26 cellular contexts compared by ENCODE assay signal in the genomic region with DNA sequence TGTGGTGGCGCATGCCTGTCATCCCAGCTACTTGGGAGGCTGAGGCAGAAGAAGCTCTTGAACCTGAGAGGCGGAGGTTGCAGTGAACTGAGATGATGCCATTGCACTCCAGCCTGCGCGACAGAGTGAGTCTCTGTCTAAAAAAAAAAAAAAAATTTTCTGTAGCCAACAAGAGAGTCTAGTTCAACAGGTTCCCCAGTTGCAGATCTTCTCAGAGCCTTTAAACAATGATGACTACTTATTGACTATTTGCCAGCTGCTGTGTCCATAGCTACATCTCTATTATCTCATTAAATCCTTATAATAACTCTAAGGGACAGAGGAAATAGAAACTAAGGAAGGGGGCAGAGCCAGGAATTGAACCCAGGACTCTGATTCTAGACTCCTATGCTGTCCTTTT. TPM values are rescaled to one million over a fixed set of nuclear protein-coding genes. Genes with fewer than 3 reads are reported as not detected.
"Had no signal": no experiment of that assay in that cellular context is flagged by ENCODE, and none has a peak within 500 bp of the region (broad histone marks: within the 10 kb centered on the region; RNA-seq: fewer than 3 reads in every experiment).

No MANE protein-coding gene starts in this region.

- H3K4me3 Mint-ChIP-seq: activated CD4-positive, alpha-beta T cell treated with anti-CD3 and anti-CD28 coated beads for 36 hours; activated naive CD4-positive, alpha-beta T cell treated with anti-CD3 and anti-CD28 coated beads for 36 hours; activated naive CD8-positive, alpha-beta T cell treated with anti-CD3 and anti-CD28 coated beads, Interleukin-2, amount 10 ng/mL, durations not matched to agents 7 days and 5 days; activated T-cell treated with anti-CD3 and anti-CD28 coated beads, Interleukin-2, amount 50 U/mL, for 4 hours; naive thymus-derived CD4-positive, alpha-beta T cell; neural crest cell; T-helper 1 cell treated with Interleukin-12 subunit alpha and Interleukin-12 subunit beta and Interleukin-4 antibody, amounts not matched to agents 30 μg/mL and 1 μg/mL, for 36 hours had no signal

- H3K9me3 Mint-ChIP-seq: activated naive CD4-positive, alpha-beta T cell treated with anti-CD3 and anti-CD28 coated beads for 36 hours; activated naive CD8-positive, alpha-beta T cell treated with anti-CD3 and anti-CD28 coated beads, Interleukin-2, amount 10 ng/mL, durations not matched to agents 7 days and 5 days; activated T-cell treated with anti-CD3 and anti-CD28 coated beads, Interleukin-2, amount 50 U/mL, for 4 hours; naive thymus-derived CD4-positive, alpha-beta T cell; neural crest cell; T-helper 1 cell treated with Interleukin-12 subunit alpha and Interleukin-12 subunit beta and Interleukin-4 antibody, amounts not matched to agents 30 μg/mL and 1 μg/mL, for 36 hours had no signal

- H3K4me1 ChIP-seq: testis had no signal

- DNase-seq: activated CD4-positive, alpha-beta T cell treated with anti-CD3 and anti-CD28 coated beads for 36 hours; activated CD4-positive, alpha-beta T cell treated with anti-CD3 and anti-CD28 coated beads, Interleukin-2, amount 50 U/mL, for 4 hours; activated CD8-positive, alpha-beta memory T cell treated with anti-CD3 and anti-CD28 coated beads for 24 hours; activated CD8-positive, alpha-beta memory T cell treated with anti-CD3 and anti-CD28 coated beads, Interleukin-2, amount 50 U/mL, for 4 hours; activated naive CD4-positive, alpha-beta T cell treated with anti-CD3 and anti-CD28 coated beads for 36 hours; activated naive CD8-positive, alpha-beta T cell treated with anti-CD3 and anti-CD28 coated beads, Interleukin-2, amount 10 ng/mL, durations not matched to agents 7 days and 5 days; activated T-cell treated with anti-CD3 and anti-CD28 coated beads, Interleukin-2, amount 50 U/mL, for 4 hours; amniotic stem cell; effector CD4-positive, alpha-beta T cell; head of caudate nucleus; lower lobe of right lung; naive thymus-derived CD4-positive, alpha-beta T cell; occipital lobe; right lobe of liver; stimulated activated CD4-positive, alpha-beta T cell treated with anti-CD3 and anti-CD28 coated beads, Interleukin-4, amount 100 ng/mL, for 1 hour; stimulated activated naive CD4-positive, alpha-beta T cell; T1000; testis; upper lobe of left lung had no signal

- H3K36me3 Mint-ChIP-seq: activated naive CD8-positive, alpha-beta T cell treated with anti-CD3 and anti-CD28 coated beads, Interleukin-2, amount 10 ng/mL, durations not matched to agents 7 days and 5 days; naive thymus-derived CD4-positive, alpha-beta T cell had no signal

- H3K27me3 ChIP-seq: right lobe of liver, testis, upper lobe of left lung had no signal

- FAIRE-seq: frontal cortex had no signal

- H3K27ac ChIP-seq: esophagus muscularis mucosa, lower lobe of right lung, right lobe of liver, testis, upper lobe of left lung had no signal

- H3K9me3 ChIP-seq: esophagus muscularis mucosa, lower lobe of right lung, right lobe of liver, testis, upper lobe of left lung had no signal

- ATAC-seq: activated CD4-positive, alpha-beta T cell treated with anti-CD3 and anti-CD28 coated beads for 36 hours; activated T-cell treated with anti-CD3 and anti-CD28 coated beads, Interleukin-2, amount 50 U/mL, for 4 hours; lower lobe of right lung; naive thymus-derived CD4-positive, alpha-beta T cell; right lobe of liver had no signal

- H3K4me3 ChIP-seq: esophagus muscularis mucosa, lower lobe of right lung, right lobe of liver, testis, upper lobe of left lung had no signal

- H3K36me3 ChIP-seq: esophagus muscularis mucosa, lower lobe of right lung, right lobe of liver, upper lobe of left lung had no signal

- H3K27ac Mint-ChIP-seq: activated CD4-positive, alpha-beta T cell treated with anti-CD3 and anti-CD28 coated beads for 36 hours; activated naive CD4-positive, alpha-beta T cell treated with anti-CD3 and anti-CD28 coated beads for 36 hours; activated naive CD8-positive, alpha-beta T cell treated with anti-CD3 and anti-CD28 coated beads, Interleukin-2, amount 10 ng/mL, durations not matched to agents 7 days and 5 days; naive thymus-derived CD4-positive, alpha-beta T cell; T-helper 1 cell treated with Interleukin-12 subunit alpha and Interleukin-12 subunit beta and Interleukin-4 antibody, amounts not matched to agents 30 μg/mL and 1 μg/mL, for 36 hours had no signal

RNA-seq across cellular contexts. Expression of a gene that starts 15.2 kb away (rescaled TPM):
- total RNA-seq: activated CD4-positive, alpha-beta T cell treated with anti-CD3 and anti-CD28 coated beads for 36 hours; activated naive CD4-positive, alpha-beta T cell treated with anti-CD3 and anti-CD28 coated beads for 36 hours; activated naive CD8-positive, alpha-beta T cell treated with anti-CD3 and anti-CD28 coated beads, Interleukin-2, amount 10 ng/mL, durations not matched to agents 7 days and 5 days; activated T-cell treated with anti-CD3 and anti-CD28 coated beads, Interleukin-2, amount 50 U/mL, for 4 hours; chondrocyte; esophagus muscularis mucosa; frontal cortex; lower lobe of right lung; mesenteric fat pad; naive thymus-derived CD4-positive, alpha-beta T cell; neural crest cell; occipital lobe; upper lobe of left lung; WTC11 had no signal
- polyA plus RNA-seq: naive thymus-derived CD4-positive, alpha-beta T cell had no signal
